9 cellular contexts compared by ENCODE assay signal in the genomic region with DNA sequence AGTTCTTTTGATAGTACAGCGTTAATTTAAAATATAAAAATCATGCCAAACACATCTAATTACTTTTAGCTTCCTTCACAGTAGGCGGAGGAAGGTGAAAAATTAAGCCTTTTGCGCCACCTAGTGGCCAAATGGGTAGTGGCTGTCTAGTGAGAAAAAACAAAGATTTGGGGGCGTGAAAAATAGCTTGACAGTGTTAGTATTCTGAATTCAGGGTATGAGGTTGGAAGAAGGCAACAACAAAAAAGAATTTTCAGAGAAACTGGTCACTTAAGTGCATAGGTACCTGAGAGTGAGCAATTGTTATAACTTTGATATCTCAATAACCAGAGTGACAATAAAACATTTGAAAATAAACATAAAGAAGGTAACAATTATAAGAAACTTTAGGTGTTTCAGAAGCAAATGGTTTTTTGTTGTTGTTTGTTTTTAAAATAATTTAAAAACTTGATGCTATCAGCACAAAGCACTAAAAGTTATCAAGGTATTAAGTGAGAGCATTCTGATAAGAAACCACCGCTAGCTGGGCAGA. TPM values are rescaled to one million over a fixed set of nuclear protein-coding genes. Genes with fewer than 3 reads are reported as not detected.
DNase-seq lines count a peak whose midpoint lies in the region; ATAC-seq and TF ChIP-seq lines count a peak whose summit lies in the region.
"Had no signal": no experiment of that assay in that cellular context is flagged by ENCODE, and none has a peak within 500 bp of the region (broad histone marks: within the 10 kb centered on the region; RNA-seq: fewer than 3 reads in every experiment).

No MANE protein-coding gene starts in this region.

- H3K4me2 ChIP-seq in IMR-90 (ENCODE audit: low read depth, low read length) = no peak overlapping the region

- TF ChIP-seq RAD21 in IMR-90 (IDR thresholded peaks at IDR 0.05; ENCODE audit: low read length) = peak; percentile 83

- no peak overlapping the region for H2BK120ac ChIP-seq in IMR-90 (ENCODE audit: low read depth, low read length)

- dilution Hi-C loops in IMR-90 (cut with HindIII; ENCODE audit: low sequenced_read_pairs, unreplicated experiment) = no loop called here

- H3K79me1 ChIP-seq in IMR-90 (ENCODE audit: low read depth in 1 of 2, low read length in 2 of 2) = no peaks in the 10 kb centered on the region

- no CpG with 5 or more reads among the region's 5 CpGs for WGBS in IMR-90 (ENCODE audit: extremely low coverage in 2 of 2, insufficient read length in 1 of 2), 2 experiments

- no peaks in the 10 kb centered on the region for H4K20me1 ChIP-seq in IMR-90 (ENCODE audit: insufficient read depth, low read length)

- no peaks in the 10 kb centered on the region for H3K36me3 ChIP-seq in IMR-90 (ENCODE audit: control insufficient read depth, insufficient read depth, low read length)
- no peaks in the 10 kb centered on the region for H3K36me3 ChIP-seq in thoracic aorta

- no peaks in the 10 kb centered on the region for H3K9me3 Mint-ChIP-seq in activated T-cell treated with anti-CD3 and anti-CD28 coated beads, Interleukin-2, amount 50 U/mL, for 72 hours
- H3K9me3 Mint-ChIP-seq: dendritic cell treated with granulocyte-macrophage colony-stimulating factor and Interleukin-4, amounts not matched to agents 40 ng/mL and 50 ng/mL, for 4 days had no signal

- H3K23ac ChIP-seq in IMR-90 (ENCODE audit: low read depth, low read length) = no peak overlapping the region

- H3K9me1 ChIP-seq in IMR-90 (ENCODE audit: insufficient read depth, low read length) = no peaks in the 10 kb centered on the region

- no peak overlapping the region for H2AK9ac ChIP-seq in IMR-90 (replicated peaks; ENCODE audit: low read depth, low read length, poor library complexity)

- H3K4me1 Mint-ChIP-seq in activated T-cell treated with anti-CD3 and anti-CD28 coated beads, Interleukin-2, amount 50 U/mL, for 72 hours (ENCODE audit: low read depth) = peaks cover 37% of the 10 kb centered on the region

- CTCF ChIA-PET in IMR-90 (lab: Yijun Ruan, JAX) = interaction anchor here (0.6 to 3.0 kb wide), 18 partner anchors 9 to 623 kb away, joined by 3 to 38 read pairs (median 6); a partner anchor contains a TSS

- H2AK5ac ChIP-seq in IMR-90 (ENCODE audit: low read depth, low read length) = no peak overlapping the region

- ATAC-seq in IMR-90 (ENCODE audit: low read depth) (peak; percentile 90), thoracic aorta (ENCODE audit: insufficient number of reproducible peaks, low FRiP score, low read depth) (no peak), HG02840 (IDR thresholded peaks at IDR 0.05; ENCODE audit: low FRiP score, unreplicated experiment) (no peak)
- peak; percentile 77 to 80 for ATAC-seq in activated T-cell treated with anti-CD3 and anti-CD28 coated beads, Interleukin-2, amount 50 U/mL, for 72 hours (replicated peaks in 1 of 2)

- no peak overlapping the region for H2BK20ac ChIP-seq in IMR-90 (ENCODE audit: low read depth, low read length)

- no peaks in the 10 kb centered on the region for H3K27me3 Mint-ChIP-seq in activated T-cell treated with anti-CD3 and anti-CD28 coated beads, Interleukin-2, amount 50 U/mL, for 72 hours (ENCODE audit: low read depth)

- no TSS peak for BruUV-seq in IMR-90 (replicated peaks; lab: Mats Ljungman, UMichigan)

- H3K27ac Mint-ChIP-seq in activated T-cell treated with anti-CD3 and anti-CD28 coated beads, Interleukin-2, amount 50 U/mL, for 72 hours = no peak overlapping the region
- H3K27ac Mint-ChIP-seq: dendritic cell treated with granulocyte-macrophage colony-stimulating factor and Interleukin-4, amounts not matched to agents 40 ng/mL and 50 ng/mL, for 4 days had no signal

- H3K4ac ChIP-seq in IMR-90 (ENCODE audit: low read depth, low read length) = no peak overlapping the region

- H2BK15ac ChIP-seq in IMR-90 (ENCODE audit: low read depth, low read length) = no peak overlapping the region

- no peak overlapping the region for H2BK5ac ChIP-seq in IMR-90 (ENCODE audit: low read depth, low read length, poor library complexity, severe bottlenecking)

- H3K14ac ChIP-seq in IMR-90 (replicated peaks; ENCODE audit: low read depth, low read length) = no peak overlapping the region

- DNase-seq in DMS153 (lab: John Stamatoyannopoulos, UW) (peak; percentile 58), IMR-90 (peak; percentile 65), RKO (ENCODE audit: low spot score) (peak; percentile 67), fibroblast of the aortic adventitia (ENCODE audit: low read depth) (peak; percentile 83), occipital lobe (lab: John Stamatoyannopoulos, UW) (peak; percentile 48), thoracic aorta (ENCODE audit: low spot score) (no peak)
- peak; percentile 82 to 86 for DNase-seq in activated T-cell treated with anti-CD3 and anti-CD28 coated beads, Interleukin-2, amount 50 U/mL, for 72 hours

- H4K8ac ChIP-seq in IMR-90 (ENCODE audit: low read depth in 2 of 2, low read length in 2 of 2) = no peak overlapping the region

- H3K18ac ChIP-seq in IMR-90 (ENCODE audit: low read depth, low read length) = no peak overlapping the region

- no peak overlapping the region for H2AFZ ChIP-seq in IMR-90 (replicated peaks; ENCODE audit: low read length, poor library complexity)

- H3K4me1 ChIP-seq in IMR-90 (ENCODE audit: control insufficient read depth, insufficient read depth, low read length) = no peaks in the 10 kb centered on the region
- no peaks in the 10 kb centered on the region for H3K4me1 ChIP-seq in thoracic aorta (ENCODE audit: control insufficient read depth in 1 of 2, low read depth in 2 of 2)

- intact Hi-C loops in IMR-90 (cut with micrococcal nuclease) = loop anchor here (1.0 to 10.0 kb wide), 6 partner anchors 30 to 453 kb away; a partner anchor contains a TSS

- no peak for TF ChIP-seq POLR2A in IMR-90 (IDR thresholded peaks at IDR 0.05; ENCODE audit: low read depth, low read length)

- no peak overlapping the region for H3K4me3 ChIP-seq in IMR-90 (ENCODE audit: insufficient read depth, low read depth, low read length)
- no peak overlapping the region for H3K4me3 ChIP-seq in fibroblast of the aortic adventitia (ENCODE audit: low read depth, low read length)
- H3K4me3 ChIP-seq in thoracic aorta = no peak overlapping the region

- H3K27me3 ChIP-seq in IMR-90 (ENCODE audit: control insufficient read depth, insufficient read depth, low read length) (peaks cover 19% of the 10 kb centered on the region), thoracic aorta (replicated peaks; ENCODE audit: insufficient read depth) (no peaks in the 10 kb centered on the region)

- H3K27ac ChIP-seq in IMR-90 (ENCODE audit: insufficient read depth, low read length) (no peak overlapping the region), thoracic aorta (no peak overlapping the region)

- no peak overlapping the region for H4K5ac ChIP-seq in IMR-90 (ENCODE audit: low read depth, low read length)

- H3K9ac ChIP-seq in IMR-90 (ENCODE audit: low read depth, low read length) = no peak overlapping the region

- H3K36me3 Mint-ChIP-seq in activated T-cell treated with anti-CD3 and anti-CD28 coated beads, Interleukin-2, amount 50 U/mL, for 72 hours (ENCODE audit: insufficient read depth in 2 of 2) = peaks cover 0 to 1% of the 10 kb centered on the region in 2 donors

- POLR2A ChIA-PET in IMR-90 (lab: Charles Lee; ENCODE audit: unreplicated experiment) = interaction anchor here (0.6 to 1.6 kb wide), 4 partner anchors 11 to 104 kb away, joined by 3 to 8 read pairs (median 4); a partner anchor contains a TSS

- in situ Hi-C loops in IMR-90 (cut with MboI; ENCODE audit: low sequenced_read_pairs) = no loop called here

- H3K9me3 ChIP-seq in IMR-90 (ENCODE audit: control insufficient read depth, insufficient read depth, low read length) (no peaks in the 10 kb centered on the region), thoracic aorta (no peaks in the 10 kb centered on the region)

- TF ChIP-seq CTCF in IMR-90 (conservative IDR thresholded peaks at IDR 0.05; ENCODE audit: low read depth, low read length) (peak; percentile 94), fibroblast of the aortic adventitia (IDR thresholded peaks at IDR 0.05; ENCODE audit: insufficient read depth, low read length) (peak; percentile 85), thoracic aorta (IDR thresholded peaks at IDR 0.05) (peak; percentile 89)

- H3K56ac ChIP-seq in IMR-90 (ENCODE audit: extremely low read depth, insufficient read depth, low read length) = no peak overlapping the region

- H4K91ac ChIP-seq in IMR-90 (ENCODE audit: insufficient read depth, low read depth, low read length) = no peak overlapping the region

- no peak overlapping the region for H3K4me3 Mint-ChIP-seq in activated T-cell treated with anti-CD3 and anti-CD28 coated beads, Interleukin-2, amount 50 U/mL, for 72 hours
- H3K4me3 Mint-ChIP-seq: dendritic cell treated with granulocyte-macrophage colony-stimulating factor and Interleukin-4, amounts not matched to agents 40 ng/mL and 50 ng/mL, for 4 days had no signal

RNA-seq across cellular contexts. Expression of a gene that starts 14.3 kb away (rescaled TPM):
- total RNA-seq in IMR-90 (2012; rRNA removed) = 8.3 and 9.0 TPM in 2 replicates
- polyA plus RNA-seq in IMR-90 (2012; rRNA removed) = 12.6 and 12.8 TPM in 2 replicates
- polyA plus RNA-seq in IMR-90 (2012; cell fraction: cytosol; rRNA removed) = 30.6 and 37.1 TPM in 2 replicates
- 7.0 and 9.8 TPM in 2 replicates for polyA plus RNA-seq in IMR-90 (2012; cell fraction: nucleus; rRNA removed; ENCODE audit: low replicate concordance)
- total RNA-seq in activated T-cell treated with anti-CD3 and anti-CD28 coated beads, Interleukin-2, amount 50 U/mL, for 72 hours = 100 to 1,000 TPM; 271 to 299 TPM
- 10.8 and 11.5 TPM in 2 replicates for total RNA-seq in fibroblast of the aortic adventitia (ENCODE audit: low replicate concordance)
- 5.8 TPM for total RNA-seq in occipital lobe
- 10 to 100 TPM; 24.2 to 25.7 TPM for total RNA-seq in thoracic aorta

RNA-seq across cellular contexts. Expression of a gene that starts 14.8 kb away (rescaled TPM):
- total RNA-seq in IMR-90 (2012; rRNA removed) = 20.8 and 27.6 TPM in 2 replicates
- polyA plus RNA-seq in IMR-90 (2012; rRNA removed) = 19.5 and 20.1 TPM in 2 replicates
- 19.7 and 20.0 TPM in 2 replicates for polyA plus RNA-seq in IMR-90 (2012; cell fraction: cytosol; rRNA removed)
- polyA plus RNA-seq in IMR-90 (2012; cell fraction: nucleus; rRNA removed; ENCODE audit: low replicate concordance) = 21.4 and 21.6 TPM in 2 replicates
- 100 to 1,000 TPM; 328 to 373 TPM for total RNA-seq in activated T-cell treated with anti-CD3 and anti-CD28 coated beads, Interleukin-2, amount 50 U/mL, for 72 hours
- total RNA-seq in fibroblast of the aortic adventitia (ENCODE audit: low replicate concordance) = 11.9 and 25.2 TPM in 2 replicates
- 7.5 TPM for total RNA-seq in occipital lobe
- 10 to 100 TPM; 41.6 to 46.9 TPM for total RNA-seq in thoracic aorta

RNA-seq across cellular contexts. Expression of a gene that starts 24.5 kb away (rescaled TPM):
- total RNA-seq in IMR-90 (2012; rRNA removed) (26.1 and 33.3 TPM in 2 replicates), fibroblast of the aortic adventitia (ENCODE audit: low replicate concordance) (36.2 and 38.0 TPM in 2 replicates), occipital lobe (5.3 TPM), thoracic aorta (10 to 100 TPM; 28.4 to 43.3 TPM)
- 31.6 and 31.8 TPM in 2 replicates for polyA plus RNA-seq in IMR-90 (2012; rRNA removed)
- 33.5 and 40.4 TPM in 2 replicates for polyA plus RNA-seq in IMR-90 (2012; cell fraction: cytosol; rRNA removed)
- polyA plus RNA-seq in IMR-90 (2012; cell fraction: nucleus; rRNA removed; ENCODE audit: low replicate concordance) = 20.8 and 36.5 TPM in 2 replicates
- 100 to 1,000 TPM; 301 to 305 TPM for total RNA-seq in activated T-cell treated with anti-CD3 and anti-CD28 coated beads, Interleukin-2, amount 50 U/mL, for 72 hours

RNA-seq across cellular contexts. Expression of a gene that starts 29.8 kb away (rescaled TPM):
- total RNA-seq in IMR-90 (2012; rRNA removed) (6.6 and 8.1 TPM in 2 replicates), fibroblast of the aortic adventitia (ENCODE audit: low replicate concordance) (12.4 and 17.0 TPM in 2 replicates), occipital lobe (3.9 TPM), thoracic aorta (10 to 100 TPM in 1 of 2 donors, 1 to 10 TPM in 1; 9.6 to 17.3 TPM)
- polyA plus RNA-seq in IMR-90 (2012; rRNA removed) = 11.4 and 13.4 TPM in 2 replicates
- 4.5 and 4.7 TPM in 2 replicates for polyA plus RNA-seq in IMR-90 (2012; cell fraction: cytosol; rRNA removed)
- polyA plus RNA-seq in IMR-90 (2012; cell fraction: nucleus; rRNA removed; ENCODE audit: low replicate concordance) = 12.5 and 26.9 TPM in 2 replicates
- total RNA-seq in activated T-cell treated with anti-CD3 and anti-CD28 coated beads, Interleukin-2, amount 50 U/mL, for 72 hours = 100 to 1,000 TPM; 117 to 127 TPM

RNA-seq across cellular contexts. Expression of a gene that starts 51.5 kb away (rescaled TPM):
- total RNA-seq in IMR-90 (2012; rRNA removed) = 0.28 and 0.36 TPM in 2 replicates
- polyA plus RNA-seq in IMR-90 (2012; rRNA removed) = 1.6 and 2.3 TPM in 2 replicates
- polyA plus RNA-seq in IMR-90 (2012; cell fraction: cytosol; rRNA removed) = 0.20 and 0.48 TPM in 2 replicates
- polyA plus RNA-seq in IMR-90 (2012; cell fraction: nucleus; rRNA removed; ENCODE audit: low replicate concordance) = 8.4 and 25.1 TPM in 2 replicates
- total RNA-seq in activated T-cell treated with anti-CD3 and anti-CD28 coated beads, Interleukin-2, amount 50 U/mL, for 72 hours = 1 to 10 TPM; 8.0 to 8.1 TPM
- 2.6 TPM in 1 of 2 replicates, not detected in the other for total RNA-seq in fibroblast of the aortic adventitia (ENCODE audit: low replicate concordance)
- not detected for total RNA-seq in occipital lobe
- total RNA-seq in thoracic aorta = under 1 TPM in 1 of 2 donors, not detected in 1; 0.54 TPM

Comparison
In these comparisons a context has a peak if more than half of its experiments do, and no peak if none do; other contexts are left out.
1. ATAC-seq: peak in IMR-90 (single experiment) and activated T-cell treated with anti-CD3 and anti-CD28 coated beads, Interleukin-2, amount 50 U/mL, for 72 hours (2 of 2); none in thoracic aorta (single experiment) and HG02840 (single experiment).
2. RNA of a gene that starts 14.3 kb away (total RNA-seq): 271 to 299 TPM in activated T-cell treated with anti-CD3 and anti-CD28 coated beads, Interleukin-2, amount 50 U/mL, for 72 hours; 24.2 to 25.7 TPM in thoracic aorta, 10.8 to 11.5 TPM in fibroblast of the aortic adventitia, 8.3 to 9.0 TPM in IMR-90 and 5.8 TPM in occipital lobe (single experiment); every median in the first group is over 10 times any median in the second.
3. RNA of a gene that starts 14.8 kb away (total RNA-seq): 328 to 373 TPM in activated T-cell treated with anti-CD3 and anti-CD28 coated beads, Interleukin-2, amount 50 U/mL, for 72 hours; 41.6 to 46.9 TPM in thoracic aorta, 20.8 to 27.6 TPM in IMR-90, 11.9 to 25.2 TPM in fibroblast of the aortic adventitia and 7.5 TPM in occipital lobe (single experiment); every median in the first group is over 4 times any median in the second.
4. Peak in every context shown above with its lines, with median percentiles within 50 percentile points of each other: CTCF ChIP-seq.